In the genomic region with DNA sequence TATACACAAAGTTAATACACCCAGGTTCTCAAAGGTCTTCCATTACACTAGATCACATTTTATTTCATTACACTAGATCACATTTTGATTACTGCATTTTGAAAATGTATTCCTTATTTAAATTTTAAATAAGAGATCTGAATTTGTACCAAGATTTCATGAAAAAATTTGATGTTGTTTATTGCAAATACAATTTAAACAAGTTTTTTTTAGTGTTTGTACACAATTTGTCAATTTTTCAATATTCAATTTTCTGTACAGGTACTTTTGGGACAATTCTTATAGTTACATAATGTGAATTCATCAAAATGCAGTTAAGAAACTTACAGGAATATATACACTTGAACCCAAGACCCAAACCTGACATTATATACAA, we compare ENCODE assay signal across 17 cellular contexts.
"Had no signal": no experiment of that assay in that cellular context is flagged by ENCODE, and none has a peak within 500 bp of the region (broad histone marks: within the 10 kb centered on the region; RNA-seq: fewer than 3 reads in every experiment).

No MANE protein-coding gene starts in this region.

- H3K27me3 ChIP-seq: brain microvascular endothelial cell, esophagus muscularis mucosa, foreskin keratinocyte, ovary, stomach had no signal

- H3K27ac Mint-ChIP-seq: activated CD8-positive, alpha-beta T cell treated with anti-CD3 and anti-CD28 coated beads, Interleukin-2, amount 10 ng/mL, durations not matched to agents 7 days and 5 days; activated naive CD8-positive, alpha-beta T cell; endodermal cell; memory B cell; nephron progenitor cell had no signal

- H3K27me3 Mint-ChIP-seq: activated naive CD8-positive, alpha-beta T cell; memory B cell had no signal

- ATAC-seq: activated CD8-positive, alpha-beta T cell treated with anti-CD3 and anti-CD28 coated beads, Interleukin-2, amount 10 ng/mL, durations not matched to agents 7 days and 5 days had no signal

- H3K27ac ChIP-seq: brain microvascular endothelial cell, foreskin keratinocyte, ovary, thoracic aorta had no signal

- H3K4me3 ChIP-seq: esophagus muscularis mucosa, ovary, stomach, thoracic aorta had no signal

- H3K4me1 Mint-ChIP-seq: endodermal cell, nephron progenitor cell had no signal

- H3K36me3 ChIP-seq: ovary had no signal

- DNase-seq: activated CD4-positive, alpha-beta T cell treated with anti-CD3 and anti-CD28 coated beads for 48 hours; activated CD8-positive, alpha-beta T cell treated with anti-CD3 and anti-CD28 coated beads, Interleukin-2, amount 10 ng/mL, durations not matched to agents 7 days and 5 days; activated T-cell treated with anti-CD3 and anti-CD28 coated beads for 4 hours; cerebellar nuclear complex; left colon; nephron progenitor cell; ovary; stimulated activated CD4-positive, alpha-beta T cell treated with anti-CD3 and anti-CD28 coated beads, Interleukin-4, amount 100 ng/mL, for 4 hours; stomach had no signal

- H3K9me3 ChIP-seq: esophagus muscularis mucosa, ovary, stomach, thoracic aorta had no signal

- FAIRE-seq: urothelium cell line had no signal

- H3K9me3 Mint-ChIP-seq: endodermal cell, memory B cell, nephron progenitor cell had no signal

- H3K4me3 Mint-ChIP-seq: activated CD8-positive, alpha-beta T cell treated with anti-CD3 and anti-CD28 coated beads, Interleukin-2, amount 10 ng/mL, durations not matched to agents 7 days and 5 days; activated naive CD8-positive, alpha-beta T cell; endodermal cell; memory B cell; nephron progenitor cell had no signal
